ENCODE assay signal across 11 cellular contexts in genomic region chr11:76653674-76654309, GRCh38. TPM values are rescaled to one million over a fixed set of nuclear protein-coding genes. Genes with fewer than 3 reads are reported as not detected.
DNase-seq lines count a peak whose midpoint lies in the region; ATAC-seq, FAIRE-seq and TF ChIP-seq lines count a peak whose summit lies in the region.
"Had no signal": no experiment of that assay in that cellular context is flagged by ENCODE, and none has a peak within 500 bp of the region (broad histone marks: within the 10 kb centered on the region; RNA-seq: fewer than 3 reads in every experiment).

No MANE protein-coding gene starts in this region.

- 68 to 72% methylated on average over 4 to 8 of the region's 11 CpGs for WGBS in esophagus squamous epithelium, 2 donors
- 52 to 62% methylated on average over 11 of the region's 11 CpGs for WGBS in tibial nerve, 2 donors

- DNase-seq in NCI-H2171 treated with DMSO at 0.1 percent for 48 hours (lab: John Stamatoyannopoulos, UW) (peak; percentile 42), NCI-H2171 (lab: John Stamatoyannopoulos, UW) (no peak), esophagus squamous epithelium (lab: John Stamatoyannopoulos, UW) (no peak), mucosa of gallbladder (ENCODE audit: low spot score) (peak; percentile 57), tibial nerve (ENCODE audit: low spot score in 2 of 2) (peak; percentile 11 to 53), NCI-H2029 treated with DMSO at 0.1 percent for 48 hours (lab: John Stamatoyannopoulos, UW) (no peak), frontal cortex (ENCODE audit: low spot score in 2 of 2) (no peak)
- DNase-seq in activated T-cell treated with anti-CD3 and anti-CD28 coated beads, Interleukin-2, amount 50 U/mL, for 72 hours, result no peak
- DNase-seq: SHP77 treated with DMSO at 0.1 percent for 48 hours had no signal

- no peak for TF ChIP-seq CTCF in esophagus squamous epithelium (IDR thresholded peaks at IDR 0.05)
- no peak for TF ChIP-seq CTCF in tibial nerve (IDR thresholded peaks at IDR 0.05)

- H3K4me1 ChIP-seq in esophagus squamous epithelium (peaks cover 0 to 55% (median 37%) of the 10 kb centered on the region in 3 donors), tibial nerve (peaks cover 0 to 68% (median 19%) of the 10 kb centered on the region in 4 donors)

- H3K4me3 ChIP-seq in esophagus squamous epithelium, result no peak overlapping the region
- no peak overlapping the region for H3K4me3 ChIP-seq in tibial nerve

- H3K27me3 Mint-ChIP-seq in activated T-cell treated with anti-CD3 and anti-CD28 coated beads, Interleukin-2, amount 50 U/mL, for 72 hours (ENCODE audit: low read depth), result peaks cover 15% of the 10 kb centered on the region

- H3K36me3 Mint-ChIP-seq in activated T-cell treated with anti-CD3 and anti-CD28 coated beads, Interleukin-2, amount 50 U/mL, for 72 hours (ENCODE audit: insufficient read depth in 2 of 2), result no peaks in the 10 kb centered on the region
- H3K36me3 Mint-ChIP-seq: naive thymus-derived CD8-positive, alpha-beta T cell had no signal

- no peaks in the 10 kb centered on the region for H3K4me1 Mint-ChIP-seq in activated T-cell treated with anti-CD3 and anti-CD28 coated beads, Interleukin-2, amount 50 U/mL, for 72 hours (ENCODE audit: low read depth)

- H3K27ac Mint-ChIP-seq in activated T-cell treated with anti-CD3 and anti-CD28 coated beads, Interleukin-2, amount 50 U/mL, for 72 hours, result no peak overlapping the region
- H3K27ac Mint-ChIP-seq: naive thymus-derived CD8-positive, alpha-beta T cell had no signal

- no peaks in the 10 kb centered on the region for H3K9me3 Mint-ChIP-seq in activated T-cell treated with anti-CD3 and anti-CD28 coated beads, Interleukin-2, amount 50 U/mL, for 72 hours
- H3K9me3 Mint-ChIP-seq: naive thymus-derived CD8-positive, alpha-beta T cell had no signal

- TF ChIP-seq POLR2A in esophagus squamous epithelium (IDR thresholded peaks at IDR 0.05), result no peak
- no peak for TF ChIP-seq POLR2A in tibial nerve (IDR thresholded peaks at IDR 0.05)

- ATAC-seq in activated T-cell treated with anti-CD3 and anti-CD28 coated beads, Interleukin-2, amount 50 U/mL, for 72 hours (replicated peaks in 1 of 2), result no peak
- ATAC-seq: naive thymus-derived CD8-positive, alpha-beta T cell had no signal

- no peaks in the 10 kb centered on the region for H3K27me3 ChIP-seq in esophagus squamous epithelium
- H3K27me3 ChIP-seq in tibial nerve, result no peaks in the 10 kb centered on the region

- peaks cover 0 to 5% (median 0%) of the 10 kb centered on the region in 3 donors for H3K36me3 ChIP-seq in esophagus squamous epithelium
- no peaks in the 10 kb centered on the region for H3K36me3 ChIP-seq in tibial nerve

- no peak overlapping the region for H3K4me3 Mint-ChIP-seq in activated T-cell treated with anti-CD3 and anti-CD28 coated beads, Interleukin-2, amount 50 U/mL, for 72 hours
- H3K4me3 Mint-ChIP-seq: naive thymus-derived CD8-positive, alpha-beta T cell had no signal

- intact Hi-C loops in esophagus squamous epithelium (cut with DNase I), result no loop called here

- peak in 1 of 2 donors; percentile 71 for TF ChIP-seq EP300 in tibial nerve (IDR thresholded peaks at IDR 0.05)

- H3K27ac ChIP-seq in esophagus squamous epithelium, result peak overlapping the region; percentile 6 to 85 (median 75)
- H3K27ac ChIP-seq in tibial nerve, result peak overlapping the region in 3 of 4 donors; percentile 34 to 82 (median 38)
- H3K27ac ChIP-seq: 22Rv1 had no signal

- no peak for FAIRE-seq in frontal cortex (lab: Jason Lieb, UNC)

- H3K9me3 ChIP-seq in esophagus squamous epithelium, result no peaks in the 10 kb centered on the region
- H3K9me3 ChIP-seq in tibial nerve, result no peaks in the 10 kb centered on the region

RNA-seq across cellular contexts. Expression of gene LRRC32, which starts 16.8 kb away (rescaled TPM):
- total RNA-seq in esophagus squamous epithelium, result 10 to 100 TPM in 2 of 4 donors, 1 to 10 TPM in 2; 3.0 to 23.4 (median 8.5) TPM
- total RNA-seq in mucosa of gallbladder, result 33.2 TPM
- 100 to 1,000 TPM in 1 of 4 donors, 10 to 100 TPM in 3; 45.0 to 117 (median 73.4) TPM for total RNA-seq in tibial nerve
- 10 to 100 TPM; 12.5 to 16.4 TPM for total RNA-seq in activated T-cell treated with anti-CD3 and anti-CD28 coated beads, Interleukin-2, amount 50 U/mL, for 72 hours
- 0.41 TPM for total RNA-seq in frontal cortex

Comparison
In these comparisons a context has a peak if more than half of its experiments do, and no peak if none do; other contexts are left out.
1. DNase-seq: peak in NCI-H2171 treated with DMSO at 0.1 percent for 48 hours (single experiment), mucosa of gallbladder (single experiment) and tibial nerve (2 of 2); none in NCI-H2171 (single experiment), esophagus squamous epithelium (single experiment), activated T-cell treated with anti-CD3 and anti-CD28 coated beads, Interleukin-2, amount 50 U/mL, for 72 hours (0 of 2), NCI-H2029 treated with DMSO at 0.1 percent for 48 hours (single experiment) and frontal cortex (0 of 2).